In genomic region chr2:1658394-1659151, GRCh38 we compare ENCODE assay signal across 18 cellular contexts.
DNase-seq lines count a peak whose midpoint lies in the region; ATAC-seq and TF ChIP-seq lines count a peak whose summit lies in the region.
"Had no signal": no experiment of that assay in that cellular context is flagged by ENCODE, and none has a peak within 500 bp of the region (broad histone marks: within the 10 kb centered on the region; RNA-seq: fewer than 3 reads in every experiment).

No MANE protein-coding gene starts in this region.

- in situ Hi-C loops in Panc1 (cut with HindIII; ENCODE audit: low pct_unique_long_range_greater_than_20kb, low sequenced_read_pairs) = no loop called here

- no peaks in the 10 kb centered on the region for H3K9me3 ChIP-seq in Panc1 (ENCODE audit: control insufficient read depth, insufficient read depth, low read depth, low read length)
- H3K9me3 ChIP-seq: neutrophil had no signal

- H3K4me1 Mint-ChIP-seq in activated T-helper 2 cell treated with anti-CD3 and anti-CD28 coated beads, Interferon-gamma antibody, Interleukin-2, Interleukin-4, amounts not matched to agents 10 μg/mL and 5 μg/mL and 100 μg/mL, durations not matched to agents 14 hours and 24 hours and 36 hours (ENCODE audit: low read depth) = no peaks in the 10 kb centered on the region
- H3K4me1 Mint-ChIP-seq: activated CD4-positive, alpha-beta memory T cell treated with anti-CD3 and anti-CD28 coated beads, Interleukin-2, amount 10 ng/mL, durations not matched to agents 7 days and 5 days; CD4-positive, alpha-beta memory T cell had no signal

- peaks cover 15% of the 10 kb centered on the region for H3K4me1 ChIP-seq in Panc1 (ENCODE audit: control insufficient read depth, insufficient read depth, low read length)

- ATAC-seq in Panc1 (no peak), left colon (peak; percentile 45), sciatic nerve (no peak)
- ATAC-seq: effector memory CD8-positive, alpha-beta T cell had no signal

- intact Hi-C loops in Panc1 (cut with micrococcal nuclease; ENCODE audit: unreplicated experiment) = no loop called here
- intact Hi-C loops in left colon (cut with DNase I, micrococcal nuclease) = no loop called here
- intact Hi-C loops in sciatic nerve (cut with DNase I) = loop anchor here (10.0 kb wide), 1 partner anchor 86 kb away; the partner anchor contains the start of gene PXDN
- intact Hi-C loops in activated T-helper 2 cell treated with anti-CD3 and anti-CD28 coated beads, Interferon-gamma antibody, Interleukin-2, Interleukin-4, amounts not matched to agents 10 μg/mL and 5 μg/mL and 100 μg/mL, durations not matched to agents 14 hours and 24 hours and 36 hours (cut with micrococcal nuclease) = no loop called here

- no peaks in the 10 kb centered on the region for H3K27me3 ChIP-seq in Panc1 (ENCODE audit: control insufficient read depth, insufficient read depth, low read length)
- H3K27me3 ChIP-seq: neutrophil had no signal

- no peaks in the 10 kb centered on the region for H3K27me3 Mint-ChIP-seq in activated T-helper 2 cell treated with anti-CD3 and anti-CD28 coated beads, Interferon-gamma antibody, Interleukin-2, Interleukin-4, amounts not matched to agents 10 μg/mL and 5 μg/mL and 100 μg/mL, durations not matched to agents 14 hours and 24 hours and 36 hours (ENCODE audit: low read depth)
- H3K27me3 Mint-ChIP-seq: activated CD4-positive, alpha-beta memory T cell treated with anti-CD3 and anti-CD28 coated beads, Interleukin-2, amount 10 ng/mL, durations not matched to agents 7 days and 5 days had no signal

- H3K27ac ChIP-seq in Panc1 (ENCODE audit: low read length) = peak overlapping the region; percentile 45
- H3K27ac ChIP-seq: neutrophil had no signal

- H3K27ac Mint-ChIP-seq in activated T-helper 2 cell treated with anti-CD3 and anti-CD28 coated beads, Interferon-gamma antibody, Interleukin-2, Interleukin-4, amounts not matched to agents 10 μg/mL and 5 μg/mL and 100 μg/mL, durations not matched to agents 14 hours and 24 hours and 36 hours = no peak overlapping the region
- H3K27ac Mint-ChIP-seq: activated CD4-positive, alpha-beta memory T cell treated with anti-CD3 and anti-CD28 coated beads, Interleukin-2, amount 10 ng/mL, durations not matched to agents 7 days and 5 days; CD4-positive, alpha-beta memory T cell; effector memory CD8-positive, alpha-beta T cell had no signal

- CTCF ChIA-PET in Panc1 (lab: Charles Lee) = interaction anchor here (0.6 kb wide), 1 partner anchor 92 kb away, joined by 6 read pairs; no protein-coding TSS in a partner anchor

- H3K4me3 Mint-ChIP-seq in activated T-helper 2 cell treated with anti-CD3 and anti-CD28 coated beads, Interferon-gamma antibody, Interleukin-2, Interleukin-4, amounts not matched to agents 10 μg/mL and 5 μg/mL and 100 μg/mL, durations not matched to agents 14 hours and 24 hours and 36 hours (ENCODE audit: low read depth) = no peak overlapping the region
- H3K4me3 Mint-ChIP-seq: activated CD4-positive, alpha-beta memory T cell treated with anti-CD3 and anti-CD28 coated beads, Interleukin-2, amount 10 ng/mL, durations not matched to agents 7 days and 5 days; CD4-positive, alpha-beta memory T cell; effector memory CD8-positive, alpha-beta T cell had no signal

- no peaks in the 10 kb centered on the region for H3K36me3 ChIP-seq in Panc1 (ENCODE audit: control insufficient read depth, insufficient read depth, low read length)
- H3K36me3 ChIP-seq: neutrophil had no signal

- POLR2A ChIA-PET in Panc1 (lab: Charles Lee) = no interaction called here

- peak; percentile 19 for DNase-seq in HT-29 (ENCODE audit: low spot score)
- no peak for DNase-seq in Panc1 (ENCODE audit: low read depth, low spot score)
- DNase-seq in left colon = peak in 1 of 2 donors; percentile 22
- peak; percentile 53 for DNase-seq in sciatic nerve (ENCODE audit: low spot score)
- DNase-seq in stimulated activated CD4-positive, alpha-beta T cell treated with anti-CD3 and anti-CD28 coated beads, Interleukin-1b, Interleukin-23, amount 100 ng/mL, for 48 hours = no peak
- DNase-seq in activated T-helper 2 cell treated with anti-CD3 and anti-CD28 coated beads, Interferon-gamma antibody, Interleukin-2, Interleukin-4, amounts not matched to agents 10 μg/mL and 5 μg/mL and 100 μg/mL, durations not matched to agents 14 hours and 24 hours and 36 hours (ENCODE audit: low spot score) = no peak
- DNase-seq in NCI-H1417 treated with DMSO at 0.1 percent for 48 hours (lab: John Stamatoyannopoulos, UW) = no peak
- DNase-seq: activated CD4-positive, alpha-beta memory T cell treated with anti-CD3 and anti-CD28 coated beads, Interleukin-2, amount 10 ng/mL, durations not matched to agents 7 days and 5 days; activated naive CD4-positive, alpha-beta T cell treated with Interleukin-2 at 50 U/mL for 16 hours; activated T-cell treated with anti-CD3 and anti-CD28 coated beads for 4 hours; CD4-positive, alpha-beta memory T cell; DMS153; effector memory CD8-positive, alpha-beta T cell; GF-D8; NCI-H1436 treated with DMSO at 0.1 percent for 48 hours; retina; stimulated activated CD4-positive, alpha-beta T cell treated with anti-CD3 and anti-CD28 coated beads, Interleukin-15, amount 100 ng/mL, for 24 hours had no signal

- BruUV-seq in Panc1 (replicated peaks; lab: Mats Ljungman, UMichigan) = no TSS peak

- no peaks in the 10 kb centered on the region for H3K9me3 Mint-ChIP-seq in activated T-helper 2 cell treated with anti-CD3 and anti-CD28 coated beads, Interferon-gamma antibody, Interleukin-2, Interleukin-4, amounts not matched to agents 10 μg/mL and 5 μg/mL and 100 μg/mL, durations not matched to agents 14 hours and 24 hours and 36 hours
- H3K9me3 Mint-ChIP-seq: activated CD4-positive, alpha-beta memory T cell treated with anti-CD3 and anti-CD28 coated beads, Interleukin-2, amount 10 ng/mL, durations not matched to agents 7 days and 5 days; effector memory CD8-positive, alpha-beta T cell had no signal

- H3K36me3 Mint-ChIP-seq in activated T-helper 2 cell treated with anti-CD3 and anti-CD28 coated beads, Interferon-gamma antibody, Interleukin-2, Interleukin-4, amounts not matched to agents 10 μg/mL and 5 μg/mL and 100 μg/mL, durations not matched to agents 14 hours and 24 hours and 36 hours (ENCODE audit: low read depth) = no peaks in the 10 kb centered on the region
- H3K36me3 Mint-ChIP-seq: CD4-positive, alpha-beta memory T cell had no signal

- TF ChIP-seq CTCF in Panc1 (IDR thresholded peaks at IDR 0.05) = no peak

- no peak overlapping the region for H3K4me3 ChIP-seq in Panc1 (ENCODE audit: low read depth in 2 of 2, low read length in 2 of 2)

Comparison
In these comparisons a context has a peak if more than half of its experiments do, and no peak if none do; other contexts are left out.
1. DNase-seq: peak in HT-29 (single experiment) and sciatic nerve (single experiment); none in Panc1 (single experiment), stimulated activated CD4-positive, alpha-beta T cell treated with anti-CD3 and anti-CD28 coated beads, Interleukin-1b, Interleukin-23, amount 100 ng/mL, for 48 hours (single experiment), activated T-helper 2 cell treated with anti-CD3 and anti-CD28 coated beads, Interferon-gamma antibody, Interleukin-2, Interleukin-4, amounts not matched to agents 10 μg/mL and 5 μg/mL and 100 μg/mL, durations not matched to agents 14 hours and 24 hours and 36 hours (single experiment) and NCI-H1417 treated with DMSO at 0.1 percent for 48 hours (single experiment).